19 cellular contexts compared by ENCODE assay signal in genomic region chr21:44005071-44005470, GRCh38.
"Had no signal": no experiment of that assay in that cellular context is flagged by ENCODE, and none has a peak within 500 bp of the region (broad histone marks: within the 10 kb centered on the region; RNA-seq: fewer than 3 reads in every experiment).

No MANE protein-coding gene starts in this region.

- H3K9ac ChIP-seq: parathyroid adenoma had no signal

- H3K79me2 ChIP-seq: parathyroid adenoma had no signal

- FAIRE-seq: colon, kidney had no signal

- DNase-seq: activated CD4-positive, alpha-beta memory T cell treated with anti-CD3 and anti-CD28 coated beads for 36 hours; activated CD4-positive, alpha-beta T cell treated with anti-CD3 and anti-CD28 coated beads for 4 hours; activated naive CD8-positive, alpha-beta T cell treated with anti-CD3 and anti-CD28 coated beads, Interleukin-2, amount 10 ng/mL, durations not matched to agents 7 days and 5 days; activated T-cell treated with anti-CD3 and anti-CD28 coated beads for 4 hours; amygdala; caudate nucleus; foreskin keratinocyte; kidney; left lung; natural killer cell; stimulated activated CD4-positive, alpha-beta T cell treated with anti-CD3 and anti-CD28 coated beads, Interleukin-12 subunit alpha, Interleukin-12 subunit beta, amount 100 ng/mL, for 4 hours; stimulated activated CD4-positive, alpha-beta T cell treated with anti-CD3 and anti-CD28 coated beads, Interleukin-1b, Interleukin-23, amount 100 ng/mL, for 48 hours; stimulated activated CD8-positive, alpha-beta memory T cell treated with anti-CD3 and anti-CD28 coated beads, Interleukin-4, amount 100 ng/mL, for 48 hours; stimulated activated naive CD4-positive, alpha-beta T cell; T-cell; thyroid gland had no signal

- H3K27ac ChIP-seq: foreskin keratinocyte, parathyroid adenoma, thyroid gland had no signal

- H3K36me3 ChIP-seq: left lung, thyroid gland had no signal

- H2AFZ ChIP-seq: parathyroid adenoma had no signal

- H3K4me3 ChIP-seq: left lung, thyroid gland had no signal

- ATAC-seq: foreskin keratinocyte, natural killer cell, T-cell, WTC11 had no signal

- H3K9me3 ChIP-seq: left lung, thyroid gland had no signal

- H3K4me1 ChIP-seq: foreskin keratinocyte, parathyroid adenoma, thyroid gland had no signal

- H3K27me3 ChIP-seq: foreskin keratinocyte, left lung, thyroid gland had no signal
